ENCODE assay signal across 10 cellular contexts in genomic region chr5:161676109-161676508, GRCh38. TPM values are rescaled to one million over a fixed set of nuclear protein-coding genes. Genes with fewer than 3 reads are reported as not detected.
DNase-seq lines count a peak whose midpoint lies in the region; ATAC-seq and TF ChIP-seq lines count a peak whose summit lies in the region.
"Had no signal": no experiment of that assay in that cellular context is flagged by ENCODE, and none has a peak within 500 bp of the region (broad histone marks: within the 10 kb centered on the region; RNA-seq: fewer than 3 reads in every experiment).

No MANE protein-coding gene starts in this region.

- H3K4me3 Mint-ChIP-seq in MCF 10A (ENCODE audit: unreplicated experiment) = no peak overlapping the region

- H3K27ac ChIP-seq in breast epithelium = no peak overlapping the region
- H3K27ac ChIP-seq: BLaER1 had no signal

- H3K9me3 Mint-ChIP-seq in MCF 10A (ENCODE audit: unreplicated experiment) = no peaks in the 10 kb centered on the region

- peaks cover 29% of the 10 kb centered on the region for H3K27me3 Mint-ChIP-seq in MCF 10A (ENCODE audit: insufficient read depth, unreplicated experiment)

- CTCF ChIA-PET in MCF 10A (lab: Yijun Ruan, JAX) = interaction anchor here (0.5 to 1.7 kb wide), 10 partner anchors 11 to 1181 kb away, joined by 3 to 10 read pairs (median 4); no protein-coding TSS in a partner anchor

- TF ChIP-seq CTCF in MCF 10A (IDR thresholded peaks at IDR 0.05; ENCODE audit: unreplicated experiment) = peak; percentile 73
- TF ChIP-seq CTCF in breast epithelium (IDR thresholded peaks at IDR 0.05) = peak in 1 of 3 donors; percentile 8

- H3K9me3 ChIP-seq in breast epithelium = no peaks in the 10 kb centered on the region
- H3K9me3 ChIP-seq: BLaER1 had no signal

- intact Hi-C loops in MCF 10A (cut with micrococcal nuclease) (loop anchor here (1.0 to 10.0 kb wide), 5 partner anchors 132 to 1239 kb away; no protein-coding TSS in a partner anchor), breast epithelium (cut with DNase I; ENCODE audit: low total_unique reads) (no loop called here)

- H3K36me3 Mint-ChIP-seq in MCF 10A (ENCODE audit: insufficient read depth, unreplicated experiment) = no peaks in the 10 kb centered on the region

- no peaks in the 10 kb centered on the region for H3K4me1 Mint-ChIP-seq in MCF 10A (ENCODE audit: insufficient read depth, unreplicated experiment)

- H3K4me1 ChIP-seq in breast epithelium = no peaks in the 10 kb centered on the region
- H3K4me1 ChIP-seq: BLaER1 had no signal

- no peak for TF ChIP-seq POLR2A in breast epithelium (IDR thresholded peaks at IDR 0.05)

- no peak overlapping the region for H3K27ac Mint-ChIP-seq in MCF 10A (ENCODE audit: low read depth, unreplicated experiment)

- no peak overlapping the region for H3K4me3 ChIP-seq in breast epithelium
- H3K4me3 ChIP-seq: BLaER1 had no signal

- peak; percentile 97 for ATAC-seq in HG03159 (IDR thresholded peaks at IDR 0.05; ENCODE audit: unreplicated experiment)

- no TSS peak for BruUV-seq in MCF 10A (replicated peaks; lab: Mats Ljungman, UMichigan)

- H3K36me3 ChIP-seq in breast epithelium = no peaks in the 10 kb centered on the region
- H3K36me3 ChIP-seq: BLaER1 had no signal

- POLR2A ChIA-PET in MCF 10A (lab: Yijun Ruan, JAX) = interaction anchor here (0.8 kb wide), 1 partner anchor 132 kb away, joined by 3 read pairs; no protein-coding TSS in a partner anchor

- H3K27me3 ChIP-seq in breast epithelium = no peaks in the 10 kb centered on the region
- H3K27me3 ChIP-seq: BLaER1 had no signal

- DNase-seq in MCF 10A (ENCODE audit: unreplicated experiment) = peak; percentile 54
- DNase-seq in breast epithelium (ENCODE audit: low spot score in 2 of 2) = no peak
- DNase-seq in SKM-1 (lab: John Stamatoyannopoulos, UW; ENCODE audit: unreplicated experiment) = peak; percentile 51
- peak; percentile 46 for DNase-seq in pons (ENCODE audit: low spot score)
- no peak for DNase-seq in NCI-H510A treated with DMSO at 0.1 percent for 48 hours (lab: John Stamatoyannopoulos, UW)
- no peak for DNase-seq in cerebellar nuclear complex (lab: John Stamatoyannopoulos, UW)
- no peak for DNase-seq in GM19240 (ENCODE audit: insufficient read length, low spot score)

RNA-seq across cellular contexts. Expression of gene GABRA6, which starts 9.4 kb away (rescaled TPM):
- total RNA-seq in MCF 10A (2022) = not detected in 2 replicates
- not detected for total RNA-seq in breast epithelium
- total RNA-seq: liver had no signal

Comparison
In these comparisons a context has a peak if more than half of its experiments do, and no peak if none do; other contexts are left out.
1. DNase-seq: peak in MCF 10A (single experiment), SKM-1 (single experiment) and pons (single experiment); none in breast epithelium (0 of 2), NCI-H510A treated with DMSO at 0.1 percent for 48 hours (single experiment), cerebellar nuclear complex (0 of 2) and GM19240 (single experiment).